8 cellular contexts compared by ENCODE assay signal in the genomic region with DNA sequence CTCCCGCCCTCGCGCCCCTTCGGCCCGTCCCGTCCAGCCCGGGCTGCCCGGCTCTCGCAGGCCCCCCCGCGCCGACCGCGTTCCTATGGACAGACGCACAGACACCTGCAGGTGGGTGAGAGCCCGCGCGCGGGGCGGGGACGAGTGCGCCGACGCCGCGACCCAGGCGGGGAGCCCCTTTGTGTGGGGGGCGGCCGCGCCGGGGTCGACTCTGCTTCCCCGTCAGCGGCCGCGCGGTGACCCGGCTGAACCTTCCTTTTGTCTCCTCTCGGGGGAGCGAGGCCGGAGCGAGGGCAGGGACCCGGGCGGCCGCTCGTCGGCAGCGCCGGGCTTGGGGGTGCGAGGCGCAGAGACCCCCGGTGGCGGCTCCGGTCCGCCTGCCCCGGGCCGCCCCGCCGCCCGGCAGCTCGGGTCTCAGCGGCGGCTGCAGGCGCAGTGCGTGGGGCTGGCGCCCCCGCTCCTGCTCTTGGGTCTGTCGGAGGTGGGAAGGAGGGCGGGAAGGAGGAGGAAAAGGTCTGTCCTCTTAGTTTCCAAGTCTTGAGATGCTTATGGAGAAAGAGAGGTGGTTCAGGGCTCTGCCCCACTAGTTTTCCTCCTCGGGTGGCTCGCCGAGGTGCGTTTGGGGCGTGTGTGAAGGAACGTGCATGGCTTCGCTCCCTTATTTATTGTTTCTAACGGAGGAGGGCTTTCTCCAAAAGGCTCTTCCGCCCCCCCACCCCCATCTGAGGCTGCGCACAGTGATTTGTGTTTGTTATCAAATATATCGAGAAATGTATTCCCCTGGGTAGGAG. TPM values are rescaled to one million over a fixed set of nuclear protein-coding genes. Genes with fewer than 3 reads are reported as not detected.
A peak's percentile ranks its signal among the peaks of the same experiment; 100 is the strongest.
DNase-seq lines count a peak whose midpoint lies in the region; ATAC-seq and TF ChIP-seq lines count a peak whose summit lies in the region.

No MANE protein-coding gene starts in this region.

- DNase-seq in COLO668 (lab: John Stamatoyannopoulos, UW; ENCODE audit: unreplicated experiment): peak; percentile 44
- peak; percentile 78 for DNase-seq in RKO (ENCODE audit: low spot score)
- peak; percentile 18 for DNase-seq in activated effector memory CD4-positive, alpha-beta T cell treated with Interleukin-2 at 50 U/mL for 16 hours
- DNase-seq in foreskin keratinocyte: peak; percentile 17 to 42
- DNase-seq in occipital lobe (lab: John Stamatoyannopoulos, UW): peak; percentile 40

- no peaks in the 10 kb centered on the region for H3K27me3 ChIP-seq in foreskin keratinocyte
- no peaks in the 10 kb centered on the region for H3K27me3 ChIP-seq in thymus (ENCODE audit: control insufficient read depth, insufficient read depth)

- H3K9me3 ChIP-seq in thymus (ENCODE audit: control insufficient read depth): no peaks in the 10 kb centered on the region

- H3K36me3 ChIP-seq in thymus (ENCODE audit: control insufficient read depth, insufficient read depth): peaks cover 2% of the 10 kb centered on the region

- WGBS in thymus: under 1% methylated on average over 80 of the region's 80 CpGs

- TF ChIP-seq CTCF in foreskin keratinocyte (conservative IDR thresholded peaks at IDR 0.05): no peak

- peak; percentile 42 for ATAC-seq in GM19452 (IDR thresholded peaks at IDR 0.05; ENCODE audit: unreplicated experiment)
- ATAC-seq in HG03558 (IDR thresholded peaks at IDR 0.05; ENCODE audit: extremely low read depth, unreplicated experiment): peak; percentile 27
- peak; percentile 58 for ATAC-seq in foreskin keratinocyte

- H3K4me3 ChIP-seq in thymus (ENCODE audit: low read length): peak overlapping the region; percentile 88

- no peak overlapping the region for H3K27ac ChIP-seq in foreskin keratinocyte
- H3K27ac ChIP-seq in thymus (ENCODE audit: low read depth): peak overlapping the region; percentile 85

- no peaks in the 10 kb centered on the region for H3K4me1 ChIP-seq in foreskin keratinocyte
- peaks cover 12% of the 10 kb centered on the region for H3K4me1 ChIP-seq in thymus (ENCODE audit: control insufficient read depth, insufficient read depth, low read length)

RNA-seq across cellular contexts. Expression of gene KIAA1958, which starts 0.6 kb away (rescaled TPM):
- 1.4 and 1.9 TPM in 2 replicates for total RNA-seq in foreskin keratinocyte
- 0.17 and 0.23 TPM in 2 replicates for polyA plus RNA-seq in foreskin keratinocyte
- total RNA-seq in occipital lobe: 8.6 TPM
- 1.8 TPM for polyA plus RNA-seq in thymus

Comparison
In these comparisons a context has a peak if more than half of its experiments do, and no peak if none do; other contexts are left out.
1. DNase-seq: peak in every context shown above with its lines; median percentile 78 in RKO; 44 in COLO668; 40 in occipital lobe; 30 in foreskin keratinocyte; 18 in activated effector memory CD4-positive, alpha-beta T cell treated with Interleukin-2 at 50 U/mL for 16 hours.